ENCODE assay signal across 22 cellular contexts in the genomic region with DNA sequence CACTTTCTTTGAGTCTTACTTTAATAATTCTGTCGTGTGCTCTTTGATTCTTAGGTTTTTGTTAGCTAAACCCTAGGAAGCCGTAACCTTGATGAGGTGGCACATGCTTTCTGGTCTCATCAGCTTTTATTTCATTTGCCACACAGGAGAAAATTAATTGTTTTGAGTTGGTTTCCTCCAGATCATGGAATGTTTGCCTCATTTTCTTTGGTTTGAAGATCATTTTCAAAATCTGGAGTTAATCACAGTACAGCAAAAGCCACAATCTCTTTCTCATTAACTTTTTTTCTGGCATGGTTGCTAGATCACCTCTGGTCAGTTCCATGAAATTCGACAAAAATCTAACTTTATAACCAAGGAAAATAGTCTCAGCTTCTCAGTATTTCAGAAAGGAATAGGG.
"Had no signal": no experiment of that assay in that cellular context is flagged by ENCODE, and none has a peak within 500 bp of the region (broad histone marks: within the 10 kb centered on the region; RNA-seq: fewer than 3 reads in every experiment).

No MANE protein-coding gene starts in this region.

- H3K4me3 ChIP-seq: SK-N-MC had no signal

- ATAC-seq: activated CD8-positive, alpha-beta T cell treated with anti-CD3 and anti-CD28 coated beads for 36 hours; activated T-cell treated with anti-CD3 and anti-CD28 coated beads, Interleukin-2, amount 50 U/mL, for 72 hours; Panc1; Right ventricle myocardium inferior had no signal

- DNase-seq: activated CD4-positive, alpha-beta T cell treated with anti-CD3 and anti-CD28 coated beads, Interleukin-2, amount 10 ng/mL, durations not matched to agents 7 days and 5 days; activated CD4-positive, CD25-positive, alpha-beta regulatory T cell; activated CD8-positive, alpha-beta memory T cell treated with anti-CD3 and anti-CD28 coated beads, Interleukin-2, amount 50 U/mL, for 4 hours; activated CD8-positive, alpha-beta T cell treated with anti-CD3 and anti-CD28 coated beads for 36 hours; activated naive CD4-positive, alpha-beta T cell treated with anti-CD3 and anti-CD28 coated beads, Interleukin-2, amount 50 U/mL, for 16 hours; activated naive CD8-positive, alpha-beta T cell treated with anti-CD3 and anti-CD28 coated beads, Interleukin-2, amount 10 ng/mL, durations not matched to agents 7 days and 5 days; activated T-cell treated with anti-CD3 and anti-CD28 coated beads, Interleukin-2, amount 50 U/mL, for 72 hours; aorta; NCI-H1048; NCI-H1417; NCI-H2029; NCI-H2107; NCI-H2171 treated with DMSO at 0.1 percent for 48 hours; NCI-H226; NCI-H526; NCI-H774; RPMI8226; T-helper 1 cell had no signal

- H3K27ac ChIP-seq: SK-N-MC, VCaP had no signal
